Comparison of ENCODE assay signal across 17 cellular contexts in the genomic region with DNA sequence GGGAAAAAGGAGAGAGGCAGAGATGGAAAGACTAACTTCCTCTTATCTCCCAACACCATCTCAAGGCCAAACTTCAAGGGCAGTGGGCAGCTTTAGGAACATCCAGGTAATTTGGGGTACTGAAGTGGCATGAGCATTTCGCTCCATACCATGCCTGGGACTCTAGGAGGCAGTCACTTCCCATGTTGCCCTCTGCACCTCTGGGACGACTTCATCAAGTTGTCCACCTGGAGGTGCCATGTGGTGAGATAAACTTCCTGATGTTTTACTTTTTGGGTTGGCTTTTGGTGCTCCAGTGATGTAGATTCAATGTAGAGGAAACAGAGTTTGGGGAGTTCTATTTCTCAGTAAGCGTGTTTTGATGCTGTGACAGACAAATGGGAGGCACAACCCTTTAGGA. TPM values are rescaled to one million over a fixed set of nuclear protein-coding genes. Genes with fewer than 3 reads are reported as not detected.
DNase-seq lines count a peak whose midpoint lies in the region; ATAC-seq, FAIRE-seq and TF ChIP-seq lines count a peak whose summit lies in the region.
"Had no signal": no experiment of that assay in that cellular context is flagged by ENCODE, and none has a peak within 500 bp of the region (broad histone marks: within the 10 kb centered on the region; RNA-seq: fewer than 3 reads in every experiment).

No MANE protein-coding gene starts in this region.

- intact Hi-C loops in pancreas (cut with DNase I), result no loop called here

- peaks cover 33% of the 10 kb centered on the region for H3K27me3 Mint-ChIP-seq in endodermal cell (ENCODE audit: insufficient read depth)
- no peaks in the 10 kb centered on the region for H3K27me3 Mint-ChIP-seq in activated naive CD8-positive, alpha-beta T cell treated with anti-CD3 and anti-CD28 coated beads for 36 hours

- WGBS in endodermal cell (ENCODE audit: insufficient coverage in 1 of 2, insufficient read length in 1 of 2), 2 experiments, result 68 to 77% methylated on average over 3 of the region's 3 CpGs
- 70 to 82% methylated on average over 3 of the region's 3 CpGs for WGBS in pancreas, 2 donors

- TF ChIP-seq CTCF in endodermal cell (conservative IDR thresholded peaks at IDR 0.05) (peak; percentile 82), pancreas (IDR thresholded peaks at IDR 0.05) (peak in 1 of 4 donors; percentile 20)

- peaks cover 34% of the 10 kb centered on the region for H3K27me3 ChIP-seq in endodermal cell (ENCODE audit: control insufficient read depth, insufficient read depth, low read length, poor library complexity, severe bottlenecking)
- no peaks in the 10 kb centered on the region for H3K27me3 ChIP-seq in pancreas
- H3K27me3 ChIP-seq in SJCRH30, result no peaks in the 10 kb centered on the region

- H3K4me3 ChIP-seq in endodermal cell (ENCODE audit: low read length) (no peak overlapping the region), pancreas (no peak overlapping the region), SJCRH30 (no peak overlapping the region)

- no peaks in the 10 kb centered on the region for H3K36me3 Mint-ChIP-seq in endodermal cell (ENCODE audit: low read depth)
- H3K36me3 Mint-ChIP-seq in activated naive CD8-positive, alpha-beta T cell treated with anti-CD3 and anti-CD28 coated beads for 36 hours, result no peaks in the 10 kb centered on the region
- H3K36me3 Mint-ChIP-seq: activated naive CD4-positive, alpha-beta T cell treated with anti-CD3 and anti-CD28 coated beads, Interleukin-2, amount 10 ng/mL, durations not matched to agents 7 days and 5 days; mesothelial cell of epicardium had no signal

- no peaks in the 10 kb centered on the region for H3K9me3 Mint-ChIP-seq in endodermal cell
- no peaks in the 10 kb centered on the region for H3K9me3 Mint-ChIP-seq in activated naive CD8-positive, alpha-beta T cell treated with anti-CD3 and anti-CD28 coated beads for 36 hours
- H3K9me3 Mint-ChIP-seq: activated naive CD4-positive, alpha-beta T cell treated with anti-CD3 and anti-CD28 coated beads, Interleukin-2, amount 10 ng/mL, durations not matched to agents 7 days and 5 days; mesothelial cell of epicardium had no signal

- H3K36me3 ChIP-seq in endodermal cell (ENCODE audit: control insufficient read depth, insufficient read depth, low read length), result no peaks in the 10 kb centered on the region
- no peaks in the 10 kb centered on the region for H3K36me3 ChIP-seq in pancreas
- H3K36me3 ChIP-seq in SJCRH30, result no peaks in the 10 kb centered on the region

- DNase-seq in NCI-H526 (lab: John Stamatoyannopoulos, UW) (peak; percentile 4 to 26), NCI-H526 treated with DMSO at 0.1 percent for 48 hours (lab: John Stamatoyannopoulos, UW) (no peak), LoVo (ENCODE audit: low spot score) (peak; percentile 7), endodermal cell (peak; percentile 68), pancreas (peak in 1 of 6 donors; percentile 20), SJCRH30 (no peak)
- no peak for DNase-seq in activated naive CD8-positive, alpha-beta T cell treated with anti-CD3 and anti-CD28 coated beads for 36 hours
- no peak for DNase-seq in activated CD4-positive, alpha-beta T cell treated with anti-CD3 and anti-CD28 coated beads, Interleukin-2, amount 50 U/mL, for 1 hour
- DNase-seq: activated naive CD4-positive, alpha-beta T cell treated with anti-CD3 and anti-CD28 coated beads, Interleukin-2, amount 10 ng/mL, durations not matched to agents 7 days and 5 days; caudate nucleus; DND-41; hippocampal formation; NCI-H2081; T-helper 9 cell had no signal

- no peak for FAIRE-seq in pancreas (lab: Jason Lieb, UNC)

- H3K9ac ChIP-seq in endodermal cell (ENCODE audit: extremely low read depth, low read length, poor library complexity, severe bottlenecking), result no peak overlapping the region

- no peak overlapping the region for H3K27ac Mint-ChIP-seq in endodermal cell
- H3K27ac Mint-ChIP-seq in activated naive CD8-positive, alpha-beta T cell treated with anti-CD3 and anti-CD28 coated beads for 36 hours, result no peak overlapping the region
- H3K27ac Mint-ChIP-seq: activated naive CD4-positive, alpha-beta T cell treated with anti-CD3 and anti-CD28 coated beads, Interleukin-2, amount 10 ng/mL, durations not matched to agents 7 days and 5 days; mesothelial cell of epicardium; progenitor cell of endocrine pancreas had no signal

- peaks cover 24% of the 10 kb centered on the region for H3K4me1 Mint-ChIP-seq in endodermal cell
- H3K4me1 Mint-ChIP-seq in activated naive CD8-positive, alpha-beta T cell treated with anti-CD3 and anti-CD28 coated beads for 36 hours, result peaks cover 3% of the 10 kb centered on the region

- H3K9me3 ChIP-seq in endodermal cell (ENCODE audit: control insufficient read depth, low read length), result no peaks in the 10 kb centered on the region
- no peaks in the 10 kb centered on the region for H3K9me3 ChIP-seq in pancreas
- peaks cover 3% of the 10 kb centered on the region for H3K9me3 ChIP-seq in SJCRH30 (replicated peaks)

- H3K27ac ChIP-seq in endodermal cell (ENCODE audit: low read depth, low read length) (no peak overlapping the region), pancreas (no peak overlapping the region), SJCRH30 (no peak overlapping the region)

- no peak overlapping the region for H3K4me3 Mint-ChIP-seq in endodermal cell
- no peak overlapping the region for H3K4me3 Mint-ChIP-seq in activated naive CD8-positive, alpha-beta T cell treated with anti-CD3 and anti-CD28 coated beads for 36 hours
- H3K4me3 Mint-ChIP-seq: activated naive CD4-positive, alpha-beta T cell treated with anti-CD3 and anti-CD28 coated beads, Interleukin-2, amount 10 ng/mL, durations not matched to agents 7 days and 5 days; mesothelial cell of epicardium had no signal

- ATAC-seq in pancreas, result peak in 3 of 4 donors; percentile 52 to 76 (median 68)

- H3K4me1 ChIP-seq in endodermal cell (ENCODE audit: control insufficient read depth, insufficient read depth, low read length) (peaks cover 10% of the 10 kb centered on the region), pancreas (no peaks in the 10 kb centered on the region), SJCRH30 (peaks cover 31% of the 10 kb centered on the region)

RNA-seq across cellular contexts. Expression of gene UPP2, which starts 56.3 kb away (rescaled TPM):
- total RNA-seq in endodermal cell, result not detected
- polyA plus RNA-seq in endodermal cell (2013, experiment 1 of 2), result not detected
- polyA plus RNA-seq in endodermal cell (2013, experiment 2 of 2), result not detected
- not detected for total RNA-seq in pancreas
- polyA plus RNA-seq in pancreas, result not detected
- not detected for total RNA-seq in activated naive CD8-positive, alpha-beta T cell treated with anti-CD3 and anti-CD28 coated beads for 36 hours
- total RNA-seq in SJCRH30 (2014; rRNA removed; shearing (Covaris generic)), result not detected in 2 replicates
- total RNA-seq: mesothelial cell of epicardium, progenitor cell of endocrine pancreas, ureter had no signal

Comparison
In these comparisons a context has a peak if more than half of its experiments do, and no peak if none do; other contexts are left out.
1. DNase-seq: peak in NCI-H526 (2 of 2), LoVo (single experiment) and endodermal cell (single experiment); none in NCI-H526 treated with DMSO at 0.1 percent for 48 hours (single experiment), activated naive CD8-positive, alpha-beta T cell treated with anti-CD3 and anti-CD28 coated beads for 36 hours (single experiment), SJCRH30 (0 of 2) and activated CD4-positive, alpha-beta T cell treated with anti-CD3 and anti-CD28 coated beads, Interleukin-2, amount 50 U/mL, for 1 hour (single experiment).